2 cellular contexts compared by ENCODE assay signal in the genomic region with DNA sequence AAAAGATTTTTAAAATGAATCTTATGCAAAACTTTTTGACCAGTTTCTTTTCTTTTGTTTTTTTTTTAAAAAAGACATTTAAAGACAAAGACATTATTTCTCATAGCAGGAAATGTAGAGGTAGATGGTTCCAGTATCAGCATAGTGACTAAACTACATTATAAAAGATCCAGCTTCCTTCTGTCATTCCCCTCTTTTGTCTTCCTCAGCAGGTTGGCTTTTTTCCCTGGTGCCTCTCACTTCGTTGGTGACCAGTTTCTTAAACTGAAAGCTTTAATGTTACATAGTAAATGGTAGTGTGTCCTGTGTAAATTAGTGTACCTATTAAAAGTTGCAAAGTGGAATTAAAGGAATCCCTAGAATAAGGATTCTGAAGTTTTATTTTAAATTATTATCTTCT.
A peak's percentile ranks its signal among the peaks of the same experiment; 100 is the strongest.
TF ChIP-seq lines count a peak whose summit lies in the region.

No MANE protein-coding gene starts in this region.

TF ChIP-seq in GM23338, 12 proteins besides CTCF, POLR2A, EP300 and RAD21 (continued from another document):
- TF ChIP-seq, protein P1, sequence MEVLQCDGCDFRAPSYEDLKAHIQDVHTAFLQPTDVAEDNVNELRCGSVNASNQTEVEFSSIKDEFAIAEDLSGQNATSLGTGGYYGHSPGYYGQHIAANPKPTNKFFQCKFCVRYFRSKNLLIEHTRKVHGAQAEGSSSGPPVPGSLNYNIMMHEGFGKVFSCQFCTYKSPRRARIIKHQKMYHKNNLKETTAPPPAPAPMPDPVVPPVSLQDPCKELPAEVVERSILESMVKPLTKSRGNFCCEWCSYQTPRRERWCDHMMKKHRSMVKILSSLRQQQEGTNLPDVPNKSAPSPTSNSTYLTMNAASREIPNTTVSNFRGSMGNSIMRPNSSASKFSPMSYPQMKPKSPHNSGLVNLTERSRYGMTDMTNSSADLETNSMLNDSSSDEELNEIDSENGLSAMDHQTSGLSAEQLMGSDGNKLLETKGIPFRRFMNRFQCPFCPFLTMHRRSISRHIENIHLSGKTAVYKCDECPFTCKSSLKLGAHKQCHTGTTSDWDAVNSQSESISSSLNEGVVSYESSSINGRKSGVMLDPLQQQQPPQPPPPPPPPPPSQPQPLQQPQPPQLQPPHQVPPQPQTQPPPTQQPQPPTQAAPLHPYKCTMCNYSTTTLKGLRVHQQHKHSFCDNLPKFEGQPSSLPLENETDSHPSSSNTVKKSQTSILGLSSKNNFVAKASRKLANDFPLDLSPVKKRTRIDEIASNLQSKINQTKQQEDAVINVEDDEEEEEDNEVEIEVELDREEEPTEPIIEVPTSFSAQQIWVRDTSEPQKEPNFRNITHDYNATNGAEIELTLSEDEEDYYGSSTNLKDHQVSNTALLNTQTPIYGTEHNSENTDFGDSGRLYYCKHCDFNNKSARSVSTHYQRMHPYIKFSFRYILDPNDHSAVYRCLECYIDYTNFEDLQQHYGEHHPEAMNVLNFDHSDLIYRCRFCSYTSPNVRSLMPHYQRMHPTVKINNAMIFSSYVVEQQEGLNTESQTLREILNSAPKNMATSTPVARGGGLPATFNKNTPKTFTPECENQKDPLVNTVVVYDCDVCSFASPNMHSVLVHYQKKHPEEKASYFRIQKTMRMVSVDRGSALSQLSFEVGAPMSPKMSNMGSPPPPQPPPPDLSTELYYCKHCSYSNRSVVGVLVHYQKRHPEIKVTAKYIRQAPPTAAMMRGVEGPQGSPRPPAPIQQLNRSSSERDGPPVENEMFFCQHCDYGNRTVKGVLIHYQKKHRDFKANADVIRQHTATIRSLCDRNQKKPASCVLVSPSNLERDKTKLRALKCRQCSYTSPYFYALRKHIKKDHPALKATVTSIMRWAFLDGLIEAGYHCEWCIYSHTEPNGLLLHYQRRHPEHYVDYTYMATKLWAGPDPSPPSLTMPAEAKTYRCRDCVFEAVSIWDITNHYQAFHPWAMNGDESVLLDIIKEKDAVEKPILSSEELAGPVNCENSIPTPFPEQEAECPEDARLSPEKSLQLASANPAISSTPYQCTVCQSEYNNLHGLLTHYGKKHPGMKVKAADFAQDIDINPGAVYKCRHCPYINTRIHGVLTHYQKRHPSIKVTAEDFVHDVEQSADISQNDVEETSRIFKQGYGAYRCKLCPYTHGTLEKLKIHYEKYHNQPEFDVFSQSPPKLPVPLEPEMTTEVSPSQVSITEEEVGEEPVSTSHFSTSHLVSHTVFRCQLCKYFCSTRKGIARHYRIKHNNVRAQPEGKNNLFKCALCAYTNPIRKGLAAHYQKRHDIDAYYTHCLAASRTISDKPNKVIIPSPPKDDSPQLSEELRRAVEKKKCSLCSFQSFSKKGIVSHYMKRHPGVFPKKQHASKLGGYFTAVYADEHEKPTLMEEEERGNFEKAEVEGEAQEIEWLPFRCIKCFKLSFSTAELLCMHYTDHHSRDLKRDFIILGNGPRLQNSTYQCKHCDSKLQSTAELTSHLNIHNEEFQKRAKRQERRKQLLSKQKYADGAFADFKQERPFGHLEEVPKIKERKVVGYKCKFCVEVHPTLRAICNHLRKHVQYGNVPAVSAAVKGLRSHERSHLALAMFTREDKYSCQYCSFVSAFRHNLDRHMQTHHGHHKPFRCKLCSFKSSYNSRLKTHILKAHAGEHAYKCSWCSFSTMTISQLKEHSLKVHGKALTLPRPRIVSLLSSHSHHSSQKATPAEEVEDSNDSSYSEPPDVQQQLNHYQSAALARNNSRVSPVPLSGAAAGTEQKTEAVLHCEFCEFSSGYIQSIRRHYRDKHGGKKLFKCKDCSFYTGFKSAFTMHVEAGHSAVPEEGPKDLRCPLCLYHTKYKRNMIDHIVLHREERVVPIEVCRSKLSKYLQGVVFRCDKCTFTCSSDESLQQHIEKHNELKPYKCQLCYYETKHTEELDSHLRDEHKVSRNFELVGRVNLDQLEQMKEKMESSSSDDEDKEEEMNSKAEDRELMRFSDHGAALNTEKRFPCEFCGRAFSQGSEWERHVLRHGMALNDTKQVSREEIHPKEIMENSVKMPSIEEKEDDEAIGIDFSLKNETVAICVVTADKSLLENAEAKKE (CRISPR knock-in tag; IDR thresholded peaks at IDR 0.05): no peak
- TF ChIP-seq, protein P2, sequence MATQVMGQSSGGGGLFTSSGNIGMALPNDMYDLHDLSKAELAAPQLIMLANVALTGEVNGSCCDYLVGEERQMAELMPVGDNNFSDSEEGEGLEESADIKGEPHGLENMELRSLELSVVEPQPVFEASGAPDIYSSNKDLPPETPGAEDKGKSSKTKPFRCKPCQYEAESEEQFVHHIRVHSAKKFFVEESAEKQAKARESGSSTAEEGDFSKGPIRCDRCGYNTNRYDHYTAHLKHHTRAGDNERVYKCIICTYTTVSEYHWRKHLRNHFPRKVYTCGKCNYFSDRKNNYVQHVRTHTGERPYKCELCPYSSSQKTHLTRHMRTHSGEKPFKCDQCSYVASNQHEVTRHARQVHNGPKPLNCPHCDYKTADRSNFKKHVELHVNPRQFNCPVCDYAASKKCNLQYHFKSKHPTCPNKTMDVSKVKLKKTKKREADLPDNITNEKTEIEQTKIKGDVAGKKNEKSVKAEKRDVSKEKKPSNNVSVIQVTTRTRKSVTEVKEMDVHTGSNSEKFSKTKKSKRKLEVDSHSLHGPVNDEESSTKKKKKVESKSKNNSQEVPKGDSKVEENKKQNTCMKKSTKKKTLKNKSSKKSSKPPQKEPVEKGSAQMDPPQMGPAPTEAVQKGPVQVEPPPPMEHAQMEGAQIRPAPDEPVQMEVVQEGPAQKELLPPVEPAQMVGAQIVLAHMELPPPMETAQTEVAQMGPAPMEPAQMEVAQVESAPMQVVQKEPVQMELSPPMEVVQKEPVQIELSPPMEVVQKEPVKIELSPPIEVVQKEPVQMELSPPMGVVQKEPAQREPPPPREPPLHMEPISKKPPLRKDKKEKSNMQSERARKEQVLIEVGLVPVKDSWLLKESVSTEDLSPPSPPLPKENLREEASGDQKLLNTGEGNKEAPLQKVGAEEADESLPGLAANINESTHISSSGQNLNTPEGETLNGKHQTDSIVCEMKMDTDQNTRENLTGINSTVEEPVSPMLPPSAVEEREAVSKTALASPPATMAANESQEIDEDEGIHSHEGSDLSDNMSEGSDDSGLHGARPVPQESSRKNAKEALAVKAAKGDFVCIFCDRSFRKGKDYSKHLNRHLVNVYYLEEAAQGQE (IDR thresholded peaks at IDR 0.05; ENCODE audit: unreplicated experiment): no peak
- TF ChIP-seq, protein P3, sequence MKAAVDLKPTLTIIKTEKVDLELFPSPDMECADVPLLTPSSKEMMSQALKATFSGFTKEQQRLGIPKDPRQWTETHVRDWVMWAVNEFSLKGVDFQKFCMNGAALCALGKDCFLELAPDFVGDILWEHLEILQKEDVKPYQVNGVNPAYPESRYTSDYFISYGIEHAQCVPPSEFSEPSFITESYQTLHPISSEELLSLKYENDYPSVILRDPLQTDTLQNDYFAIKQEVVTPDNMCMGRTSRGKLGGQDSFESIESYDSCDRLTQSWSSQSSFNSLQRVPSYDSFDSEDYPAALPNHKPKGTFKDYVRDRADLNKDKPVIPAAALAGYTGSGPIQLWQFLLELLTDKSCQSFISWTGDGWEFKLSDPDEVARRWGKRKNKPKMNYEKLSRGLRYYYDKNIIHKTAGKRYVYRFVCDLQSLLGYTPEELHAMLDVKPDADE (IDR thresholded peaks at IDR 0.05): no peak
- TF ChIP-seq ZNF114 (CRISPR knock-in tag; IDR thresholded peaks at IDR 0.05) (no peak), EZH2phosphoT487 (IDR thresholded peaks at IDR 0.05; ENCODE audit: unreplicated experiment) (no peak), NANOG (IDR thresholded peaks at IDR 0.05; ENCODE audit: borderline replicate concordance) (peak; percentile 51; the same call in 1 of the 2 replicates), CREB1 (CRISPR knock-in tag; IDR thresholded peaks at IDR 0.05; ENCODE audit: low read depth) (no peak), JUNB (IDR thresholded peaks at IDR 0.05; ENCODE audit: unreplicated experiment) (no peak)
TF ChIP-seq in GM23338: peak in this region for 1.

TF ChIP-seq in IMR-90, 13 proteins besides CTCF, POLR2A, EP300 and RAD21 (continued from another document):
- TF ChIP-seq SMC3 (IDR thresholded peaks at IDR 0.05; ENCODE audit: low read depth, low read length) (no peak), CEBPB (IDR thresholded peaks at IDR 0.05; ENCODE audit: low read depth, low read length) (no peak), CHD1 (IDR thresholded peaks at IDR 0.05; ENCODE audit: low read depth, low read length) (no peak), MAZ (IDR thresholded peaks at IDR 0.05; ENCODE audit: borderline replicate concordance, low read depth, low read length) (no peak), RCOR1 (IDR thresholded peaks at IDR 0.05; ENCODE audit: insufficient replicate concordance, low read length) (no peak), FOS (IDR thresholded peaks at IDR 0.05; ENCODE audit: low read depth, low read length) (no peak), BHLHE40 (IDR thresholded peaks at IDR 0.05; ENCODE audit: low read depth, low read length) (no peak)
- TF ChIP-seq, protein P4, sequence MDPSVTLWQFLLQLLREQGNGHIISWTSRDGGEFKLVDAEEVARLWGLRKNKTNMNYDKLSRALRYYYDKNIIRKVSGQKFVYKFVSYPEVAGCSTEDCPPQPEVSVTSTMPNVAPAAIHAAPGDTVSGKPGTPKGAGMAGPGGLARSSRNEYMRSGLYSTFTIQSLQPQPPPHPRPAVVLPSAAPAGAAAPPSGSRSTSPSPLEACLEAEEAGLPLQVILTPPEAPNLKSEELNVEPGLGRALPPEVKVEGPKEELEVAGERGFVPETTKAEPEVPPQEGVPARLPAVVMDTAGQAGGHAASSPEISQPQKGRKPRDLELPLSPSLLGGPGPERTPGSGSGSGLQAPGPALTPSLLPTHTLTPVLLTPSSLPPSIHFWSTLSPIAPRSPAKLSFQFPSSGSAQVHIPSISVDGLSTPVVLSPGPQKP (IDR thresholded peaks at IDR 0.05; ENCODE audit: borderline replicate concordance, low read depth, low read length): no peak
TF ChIP-seq in IMR-90: peak in this region for 0.
